Comparison of ENCODE assay signal across 9 cellular contexts in genomic region chr5:38208782-38209378, GRCh38. TPM values are rescaled to one million over a fixed set of nuclear protein-coding genes. Genes with fewer than 3 reads are reported as not detected.
A peak's percentile ranks its signal among the peaks of the same experiment; 100 is the strongest.
DNase-seq lines count a peak whose midpoint lies in the region; ATAC-seq, FAIRE-seq and TF ChIP-seq lines count a peak whose summit lies in the region.
"Had no signal": no experiment of that assay in that cellular context is flagged by ENCODE, and none has a peak within 500 bp of the region (broad histone marks: within the 10 kb centered on the region; RNA-seq: fewer than 3 reads in every experiment).

No MANE protein-coding gene starts in this region.

- H3K9me3 Mint-ChIP-seq in activated T-helper 2 cell treated with anti-CD3 and anti-CD28 coated beads, Interferon-gamma antibody, Interleukin-2, Interleukin-4, amounts not matched to agents 10 μg/mL and 5 μg/mL and 100 μg/mL, durations not matched to agents 14 hours and 24 hours and 36 hours: peaks cover 7% of the 10 kb centered on the region

- FAIRE-seq in bronchial epithelial cell (lab: Jason Lieb, UNC): peak; percentile 47
- FAIRE-seq: colon had no signal

- no peak overlapping the region for H3K27ac ChIP-seq in 22Rv1

- no peaks in the 10 kb centered on the region for H3K4me1 Mint-ChIP-seq in activated T-helper 2 cell treated with anti-CD3 and anti-CD28 coated beads, Interferon-gamma antibody, Interleukin-2, Interleukin-4, amounts not matched to agents 10 μg/mL and 5 μg/mL and 100 μg/mL, durations not matched to agents 14 hours and 24 hours and 36 hours (ENCODE audit: low read depth)

- no peaks in the 10 kb centered on the region for H3K36me3 Mint-ChIP-seq in activated T-helper 2 cell treated with anti-CD3 and anti-CD28 coated beads, Interferon-gamma antibody, Interleukin-2, Interleukin-4, amounts not matched to agents 10 μg/mL and 5 μg/mL and 100 μg/mL, durations not matched to agents 14 hours and 24 hours and 36 hours (ENCODE audit: low read depth)

- H3K36me3 ChIP-seq in bronchial epithelial cell (ENCODE audit: control insufficient read depth, insufficient read depth, low read length): no peaks in the 10 kb centered on the region

- TF ChIP-seq CTCF in 22Rv1 (IDR thresholded peaks at IDR 0.05) (peak; percentile 84), GM12864 (IDR thresholded peaks at IDR 0.05; ENCODE audit: low read depth, low read length, missing control alignments) (peak; percentile 38), bronchial epithelial cell (IDR thresholded peaks at IDR 0.05; ENCODE audit: insufficient read depth, low read length, severe bottlenecking) (peak; percentile 57)

- ATAC-seq in GM21529 (IDR thresholded peaks at IDR 0.05; ENCODE audit: unreplicated experiment): no peak

- H3K27ac Mint-ChIP-seq in activated T-helper 2 cell treated with anti-CD3 and anti-CD28 coated beads, Interferon-gamma antibody, Interleukin-2, Interleukin-4, amounts not matched to agents 10 μg/mL and 5 μg/mL and 100 μg/mL, durations not matched to agents 14 hours and 24 hours and 36 hours: no peak overlapping the region

- no peak overlapping the region for H3K4me3 Mint-ChIP-seq in activated T-helper 2 cell treated with anti-CD3 and anti-CD28 coated beads, Interferon-gamma antibody, Interleukin-2, Interleukin-4, amounts not matched to agents 10 μg/mL and 5 μg/mL and 100 μg/mL, durations not matched to agents 14 hours and 24 hours and 36 hours (ENCODE audit: low read depth)

- no peaks in the 10 kb centered on the region for H3K27me3 ChIP-seq in bronchial epithelial cell (ENCODE audit: control insufficient read depth, insufficient read depth, low read length)

- peaks cover 2% of the 10 kb centered on the region for H3K27me3 Mint-ChIP-seq in activated T-helper 2 cell treated with anti-CD3 and anti-CD28 coated beads, Interferon-gamma antibody, Interleukin-2, Interleukin-4, amounts not matched to agents 10 μg/mL and 5 μg/mL and 100 μg/mL, durations not matched to agents 14 hours and 24 hours and 36 hours (ENCODE audit: low read depth)

- intact Hi-C loops in activated T-helper 2 cell treated with anti-CD3 and anti-CD28 coated beads, Interferon-gamma antibody, Interleukin-2, Interleukin-4, amounts not matched to agents 10 μg/mL and 5 μg/mL and 100 μg/mL, durations not matched to agents 14 hours and 24 hours and 36 hours (cut with micrococcal nuclease): no loop called here

- no peak for DNase-seq in GM12864 (ENCODE audit: low read depth)
- peak; percentile 63 for DNase-seq in NCI-H2196 (lab: John Stamatoyannopoulos, UW; ENCODE audit: unreplicated experiment)
- peak; percentile 58 for DNase-seq in bronchial epithelial cell (ENCODE audit: low read depth)
- peak; percentile 14 for DNase-seq in middle frontal gyrus (ENCODE audit: extremely low spot score, low spot score)
- DNase-seq in OCI-M2 (lab: John Stamatoyannopoulos, UW; ENCODE audit: unreplicated experiment): no peak
- DNase-seq in activated T-helper 2 cell treated with anti-CD3 and anti-CD28 coated beads, Interferon-gamma antibody, Interleukin-2, Interleukin-4, amounts not matched to agents 10 μg/mL and 5 μg/mL and 100 μg/mL, durations not matched to agents 14 hours and 24 hours and 36 hours (ENCODE audit: low spot score): no peak

- H3K4me3 ChIP-seq in GM12864 (ENCODE audit: low read depth, low read length) (no peak overlapping the region), bronchial epithelial cell (ENCODE audit: low read depth, low read length) (no peak overlapping the region)

RNA-seq across cellular contexts. Expression of gene EGFLAM, which starts 49.5 kb away (rescaled TPM):
- total RNA-seq in bronchial epithelial cell: 0.13 and 0.53 TPM in 2 replicates
- not detected in 2 replicates for total RNA-seq in activated T-helper 2 cell treated with anti-CD3 and anti-CD28 coated beads, Interferon-gamma antibody, Interleukin-2, Interleukin-4, amounts not matched to agents 10 μg/mL and 5 μg/mL and 100 μg/mL, durations not matched to agents 14 hours and 24 hours and 36 hours

Comparison
In these comparisons a context has a peak if more than half of its experiments do, and no peak if none do; other contexts are left out.
1. DNase-seq: peak in NCI-H2196 (single experiment), bronchial epithelial cell (single experiment) and middle frontal gyrus (single experiment); none in GM12864 (single experiment), OCI-M2 (single experiment) and activated T-helper 2 cell treated with anti-CD3 and anti-CD28 coated beads, Interferon-gamma antibody, Interleukin-2, Interleukin-4, amounts not matched to agents 10 μg/mL and 5 μg/mL and 100 μg/mL, durations not matched to agents 14 hours and 24 hours and 36 hours (single experiment).
2. Peak in every context shown above with its lines, with median percentiles within 50 percentile points of each other: CTCF ChIP-seq.